Comparison of ENCODE assay signal across 1 cellular context in the genomic region with DNA sequence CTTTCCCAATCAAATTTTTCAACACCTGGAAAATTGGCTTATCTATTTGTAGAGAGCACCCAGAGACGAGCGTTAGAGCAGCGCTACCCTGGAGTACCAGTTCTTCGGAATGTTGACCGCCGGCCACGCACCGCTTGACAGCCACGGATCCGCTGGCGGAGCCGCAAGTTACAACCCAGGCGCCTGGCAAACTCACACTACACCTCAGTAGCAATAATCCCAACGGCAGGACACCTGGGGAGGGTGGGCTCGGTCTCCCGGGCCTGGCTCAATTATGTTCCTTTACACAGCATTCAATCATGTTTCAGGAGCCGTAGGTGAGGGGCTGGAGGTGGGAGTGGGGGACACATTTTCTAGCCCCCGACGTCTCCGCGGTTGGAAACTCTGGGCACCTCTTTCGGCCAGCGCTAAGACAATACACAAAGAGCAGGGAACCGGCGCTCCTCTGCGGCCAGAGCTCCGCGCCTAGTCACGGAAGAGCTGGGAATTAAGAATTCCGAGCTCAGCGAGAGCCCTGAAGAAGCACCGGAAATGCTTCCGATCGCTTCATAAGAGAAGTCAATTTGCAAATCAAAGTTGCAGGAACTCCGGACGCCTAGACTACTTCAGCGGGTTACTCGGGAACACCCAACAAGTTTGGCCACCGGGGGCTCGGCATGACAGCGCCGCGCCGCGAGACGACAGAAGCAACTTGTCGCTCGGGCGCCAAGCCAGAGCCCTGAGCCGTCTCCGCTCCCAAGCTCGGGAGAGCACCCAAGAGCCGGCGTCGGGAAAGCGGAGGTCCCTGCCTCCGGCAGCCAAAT.
TF ChIP-seq lines count a peak whose summit lies in the region.

No MANE protein-coding gene starts in this region.

TF ChIP-seq in HEK293, 187 proteins besides CTCF, POLR2A, EP300 and RAD21 (continued from another document and continues in another):
- 0 out of 2 replicates have a peak, but pooled peaks have one; percentile 10 for TF ChIP-seq HIC1 (tag by site-specific recombination; IDR thresholded peaks at IDR 0.05)
- TF ChIP-seq YY1 (tag by site-specific recombination; IDR thresholded peaks at IDR 0.05) = no peak
- TF ChIP-seq, protein P1, sequence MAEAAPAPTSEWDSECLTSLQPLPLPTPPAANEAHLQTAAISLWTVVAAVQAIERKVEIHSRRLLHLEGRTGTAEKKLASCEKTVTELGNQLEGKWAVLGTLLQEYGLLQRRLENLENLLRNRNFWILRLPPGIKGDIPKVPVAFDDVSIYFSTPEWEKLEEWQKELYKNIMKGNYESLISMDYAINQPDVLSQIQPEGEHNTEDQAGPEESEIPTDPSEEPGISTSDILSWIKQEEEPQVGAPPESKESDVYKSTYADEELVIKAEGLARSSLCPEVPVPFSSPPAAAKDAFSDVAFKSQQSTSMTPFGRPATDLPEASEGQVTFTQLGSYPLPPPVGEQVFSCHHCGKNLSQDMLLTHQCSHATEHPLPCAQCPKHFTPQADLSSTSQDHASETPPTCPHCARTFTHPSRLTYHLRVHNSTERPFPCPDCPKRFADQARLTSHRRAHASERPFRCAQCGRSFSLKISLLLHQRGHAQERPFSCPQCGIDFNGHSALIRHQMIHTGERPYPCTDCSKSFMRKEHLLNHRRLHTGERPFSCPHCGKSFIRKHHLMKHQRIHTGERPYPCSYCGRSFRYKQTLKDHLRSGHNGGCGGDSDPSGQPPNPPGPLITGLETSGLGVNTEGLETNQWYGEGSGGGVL (tag by site-specific recombination; IDR thresholded peaks at IDR 0.05) = no peak
- TF ChIP-seq AEBP2 (tag by site-specific recombination; IDR thresholded peaks at IDR 0.05; ENCODE audit: borderline replicate concordance) = no peak
- no peak for TF ChIP-seq ZSCAN30 (tag by site-specific recombination; IDR thresholded peaks at IDR 0.05)
- no peak for TF ChIP-seq ZNF266 (tag by site-specific recombination; IDR thresholded peaks at IDR 0.05; ENCODE audit: low read depth)
- TF ChIP-seq, protein P2, sequence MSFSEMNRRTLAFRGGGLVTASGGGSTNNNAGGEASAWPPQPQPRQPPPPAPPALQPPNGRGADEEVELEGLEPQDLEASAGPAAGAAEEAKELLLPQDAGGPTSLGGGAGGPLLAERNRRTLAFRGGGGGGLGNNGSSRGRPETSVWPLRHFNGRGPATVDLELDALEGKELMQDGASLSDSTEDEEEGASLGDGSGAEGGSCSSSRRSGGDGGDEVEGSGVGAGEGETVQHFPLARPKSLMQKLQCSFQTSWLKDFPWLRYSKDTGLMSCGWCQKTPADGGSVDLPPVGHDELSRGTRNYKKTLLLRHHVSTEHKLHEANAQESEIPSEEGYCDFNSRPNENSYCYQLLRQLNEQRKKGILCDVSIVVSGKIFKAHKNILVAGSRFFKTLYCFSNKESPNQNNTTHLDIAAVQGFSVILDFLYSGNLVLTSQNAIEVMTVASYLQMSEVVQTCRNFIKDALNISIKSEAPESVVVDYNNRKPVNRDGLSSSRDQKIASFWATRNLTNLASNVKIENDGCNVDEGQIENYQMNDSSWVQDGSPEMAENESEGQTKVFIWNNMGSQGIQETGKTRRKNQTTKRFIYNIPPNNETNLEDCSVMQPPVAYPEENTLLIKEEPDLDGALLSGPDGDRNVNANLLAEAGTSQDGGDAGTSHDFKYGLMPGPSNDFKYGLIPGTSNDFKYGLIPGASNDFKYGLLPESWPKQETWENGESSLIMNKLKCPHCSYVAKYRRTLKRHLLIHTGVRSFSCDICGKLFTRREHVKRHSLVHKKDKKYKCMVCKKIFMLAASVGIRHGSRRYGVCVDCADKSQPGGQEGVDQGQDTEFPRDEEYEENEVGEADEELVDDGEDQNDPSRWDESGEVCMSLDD (tag by site-specific recombination; IDR thresholded peaks at IDR 0.05) = no peak
- no peak for TF ChIP-seq ZSCAN18 (tag by site-specific recombination; IDR thresholded peaks at IDR 0.05)
- no peak for TF ChIP-seq ZEB2 (tag by site-specific recombination; IDR thresholded peaks at IDR 0.05)
- no peak for TF ChIP-seq HOXD13 (CRISPR knock-in tag; IDR thresholded peaks at IDR 0.05; ENCODE audit: borderline replicate concordance)
- no peak for TF ChIP-seq ZNF48 (tag by site-specific recombination; IDR thresholded peaks at IDR 0.05)
- no peak for TF ChIP-seq ZNF596 (tag by site-specific recombination; IDR thresholded peaks at IDR 0.05)
- TF ChIP-seq, protein P3, sequence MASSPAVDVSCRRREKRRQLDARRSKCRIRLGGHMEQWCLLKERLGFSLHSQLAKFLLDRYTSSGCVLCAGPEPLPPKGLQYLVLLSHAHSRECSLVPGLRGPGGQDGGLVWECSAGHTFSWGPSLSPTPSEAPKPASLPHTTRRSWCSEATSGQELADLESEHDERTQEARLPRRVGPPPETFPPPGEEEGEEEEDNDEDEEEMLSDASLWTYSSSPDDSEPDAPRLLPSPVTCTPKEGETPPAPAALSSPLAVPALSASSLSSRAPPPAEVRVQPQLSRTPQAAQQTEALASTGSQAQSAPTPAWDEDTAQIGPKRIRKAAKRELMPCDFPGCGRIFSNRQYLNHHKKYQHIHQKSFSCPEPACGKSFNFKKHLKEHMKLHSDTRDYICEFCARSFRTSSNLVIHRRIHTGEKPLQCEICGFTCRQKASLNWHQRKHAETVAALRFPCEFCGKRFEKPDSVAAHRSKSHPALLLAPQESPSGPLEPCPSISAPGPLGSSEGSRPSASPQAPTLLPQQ (tag by site-specific recombination; IDR thresholded peaks at IDR 0.05) = no peak
- no peak for TF ChIP-seq ZNF488 (tag by site-specific recombination; IDR thresholded peaks at IDR 0.05)
- no peak for TF ChIP-seq REPIN1 (tag by site-specific recombination; IDR thresholded peaks at IDR 0.05; ENCODE audit: low read depth)
- TF ChIP-seq, protein P4, sequence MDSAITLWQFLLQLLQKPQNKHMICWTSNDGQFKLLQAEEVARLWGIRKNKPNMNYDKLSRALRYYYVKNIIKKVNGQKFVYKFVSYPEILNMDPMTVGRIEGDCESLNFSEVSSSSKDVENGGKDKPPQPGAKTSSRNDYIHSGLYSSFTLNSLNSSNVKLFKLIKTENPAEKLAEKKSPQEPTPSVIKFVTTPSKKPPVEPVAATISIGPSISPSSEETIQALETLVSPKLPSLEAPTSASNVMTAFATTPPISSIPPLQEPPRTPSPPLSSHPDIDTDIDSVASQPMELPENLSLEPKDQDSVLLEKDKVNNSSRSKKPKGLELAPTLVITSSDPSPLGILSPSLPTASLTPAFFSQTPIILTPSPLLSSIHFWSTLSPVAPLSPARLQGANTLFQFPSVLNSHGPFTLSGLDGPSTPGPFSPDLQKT (IDR thresholded peaks at IDR 0.05; ENCODE audit: borderline replicate concordance, low read depth, low read length) = no peak
- no peak for TF ChIP-seq ZNF221 (tag by site-specific recombination; IDR thresholded peaks at IDR 0.05; ENCODE audit: borderline replicate concordance)
- TF ChIP-seq ZNF701 (tag by site-specific recombination; IDR thresholded peaks at IDR 0.05) = no peak
- no peak for TF ChIP-seq SETDB1 (IDR thresholded peaks at IDR 0.05; ENCODE audit: insufficient read length, low read length)
- TF ChIP-seq, protein P5, sequence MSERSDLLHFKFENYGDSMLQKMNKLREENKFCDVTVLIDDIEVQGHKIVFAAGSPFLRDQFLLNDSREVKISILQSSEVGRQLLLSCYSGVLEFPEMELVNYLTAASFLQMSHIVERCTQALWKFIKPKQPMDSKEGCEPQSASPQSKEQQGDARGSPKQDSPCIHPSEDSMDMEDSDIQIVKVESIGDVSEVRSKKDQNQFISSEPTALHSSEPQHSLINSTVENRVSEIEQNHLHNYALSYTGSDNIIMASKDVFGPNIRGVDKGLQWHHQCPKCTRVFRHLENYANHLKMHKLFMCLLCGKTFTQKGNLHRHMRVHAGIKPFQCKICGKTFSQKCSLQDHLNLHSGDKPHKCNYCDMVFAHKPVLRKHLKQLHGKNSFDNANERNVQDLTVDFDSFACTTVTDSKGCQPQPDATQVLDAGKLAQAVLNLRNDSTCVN (tag by site-specific recombination; optimal IDR thresholded peaks at IDR 0.05) = peak; percentile 56
- TF ChIP-seq ZNF785 (tag by site-specific recombination; IDR thresholded peaks at IDR 0.05) = no peak
- TF ChIP-seq KLF17 (tag by site-specific recombination; IDR thresholded peaks at IDR 0.05) = no peak
- TF ChIP-seq ZNF341 (tag by site-specific recombination; IDR thresholded peaks at IDR 0.05; ENCODE audit: low read depth) = peak; percentile 46
- TF ChIP-seq ZBTB6 (tag by site-specific recombination; IDR thresholded peaks at IDR 0.05) = peak; percentile 80; the same call in 1 of the 2 replicates
- peak; percentile 49 for TF ChIP-seq OSR2 (tag by site-specific recombination; IDR thresholded peaks at IDR 0.05)
- TF ChIP-seq ZNF138 (tag by site-specific recombination; IDR thresholded peaks at IDR 0.05; ENCODE audit: borderline replicate concordance) = no peak
- peak; percentile 91 for TF ChIP-seq SCRT2 (tag by site-specific recombination; IDR thresholded peaks at IDR 0.05)
- peak; percentile 39; the same call in 1 of the 2 replicates for TF ChIP-seq SCRT1 (tag by site-specific recombination; IDR thresholded peaks at IDR 0.05; ENCODE audit: borderline replicate concordance)
- TF ChIP-seq SALL2 (tag by site-specific recombination; IDR thresholded peaks at IDR 0.05; ENCODE audit: borderline replicate concordance) = no peak
- TF ChIP-seq ZNF585B (tag by site-specific recombination; IDR thresholded peaks at IDR 0.05) = no peak
- TF ChIP-seq GLI4 (tag by site-specific recombination; IDR thresholded peaks at IDR 0.05) = no peak
- no peak for TF ChIP-seq ZNF335 (tag by site-specific recombination; conservative IDR thresholded peaks at IDR 0.05)
